Comparison of ENCODE assay signal across 10 cellular contexts in genomic region chr2:111030271-111030891, GRCh38.
DNase-seq lines count a peak whose midpoint lies in the region; ATAC-seq and TF ChIP-seq lines count a peak whose summit lies in the region.
"Had no signal": no experiment of that assay in that cellular context is flagged by ENCODE, and none has a peak within 500 bp of the region (broad histone marks: within the 10 kb centered on the region; RNA-seq: fewer than 3 reads in every experiment).

No MANE protein-coding gene starts in this region.

- peak; percentile 78 for ATAC-seq in GM19452 (IDR thresholded peaks at IDR 0.05; ENCODE audit: unreplicated experiment)
- ATAC-seq in HG02981 (IDR thresholded peaks at IDR 0.05; ENCODE audit: unreplicated experiment): peak; percentile 61

- DNase-seq in AG08395 (ENCODE audit: low spot score) (peak; percentile 11), choroid plexus epithelial cell (ENCODE audit: low read depth) (peak; percentile 4), KG1 (lab: John Stamatoyannopoulos, UW) (no peak), NCI-H524 treated with DMSO at 0.1 percent for 48 hours (lab: John Stamatoyannopoulos, UW) (no peak), Ammon's horn (ENCODE audit: low spot score) (no peak), GF-D8 (lab: John Stamatoyannopoulos, UW) (no peak)
- DNase-seq: NCI-H187, SHP77 had no signal

- H3K4me3 ChIP-seq in choroid plexus epithelial cell (ENCODE audit: low read depth, low read length): no peak overlapping the region

- TF ChIP-seq CTCF in choroid plexus epithelial cell (conservative IDR thresholded peaks at IDR 0.05; ENCODE audit: low read depth, low read length): no peak

Comparison
In these comparisons a context has a peak if more than half of its experiments do, and no peak if none do; other contexts are left out.
1. DNase-seq: peak in AG08395 (single experiment) and choroid plexus epithelial cell (single experiment); none in KG1 (single experiment), NCI-H524 treated with DMSO at 0.1 percent for 48 hours (single experiment), Ammon's horn (single experiment) and GF-D8 (single experiment).